2 cellular contexts compared by ENCODE assay signal in genomic region chr16:54813778-54814177, GRCh38.
A peak's percentile ranks its signal among the peaks of the same experiment; 100 is the strongest.
TF ChIP-seq lines count a peak whose summit lies in the region.

No MANE protein-coding gene starts in this region.

TF ChIP-seq in HepG2, 621 proteins besides CTCF, POLR2A, EP300 and RAD21 (continued from another document):
- peak; percentile 81; the same call in 1 of the 2 replicates for TF ChIP-seq ZSCAN29 (CRISPR knock-in tag; conservative IDR thresholded peaks at IDR 0.05)
- no peak for TF ChIP-seq SNAI1 (CRISPR knock-in tag; IDR thresholded peaks at IDR 0.05; ENCODE audit: borderline replicate concordance)
- TF ChIP-seq HNF4A (CRISPR knock-in tag; IDR thresholded peaks at IDR 0.05), result peak; percentile 37
- TF ChIP-seq CCAR2 (optimal IDR thresholded peaks at IDR 0.05; ENCODE audit: low read depth, low read length), result no peak

TF ChIP-seq in H1, 55 proteins besides CTCF, POLR2A, EP300 and RAD21:
- TF ChIP-seq PHF8 (conservative IDR thresholded peaks at IDR 0.05; ENCODE audit: low read depth, low read length), result no peak
- no peak for TF ChIP-seq SP1 (IDR thresholded peaks at IDR 0.05; ENCODE audit: low read depth, low read length)
- TF ChIP-seq BACH1 (IDR thresholded peaks at IDR 0.05; ENCODE audit: low read length), result no peak
- no peak for TF ChIP-seq POLR2AphosphoS5 (IDR thresholded peaks at IDR 0.05; ENCODE audit: low read depth, low read length)
- no peak for TF ChIP-seq USF2 (IDR thresholded peaks at IDR 0.05; ENCODE audit: low read length)
- no peak for TF ChIP-seq RFX5 (IDR thresholded peaks at IDR 0.05; ENCODE audit: borderline replicate concordance, low read depth, low read length)
- no peak for TF ChIP-seq NRF1 (IDR thresholded peaks at IDR 0.05; ENCODE audit: low read depth, low read length)
